24 cellular contexts compared by ENCODE assay signal in genomic region chr2:119473621-119474370, GRCh38. TPM values are rescaled to one million over a fixed set of nuclear protein-coding genes. Genes with fewer than 3 reads are reported as not detected.
A peak's percentile ranks its signal among the peaks of the same experiment; 100 is the strongest.
DNase-seq lines count a peak whose midpoint lies in the region; ATAC-seq, FAIRE-seq and TF ChIP-seq lines count a peak whose summit lies in the region.
"Had no signal": no experiment of that assay in that cellular context is flagged by ENCODE, and none has a peak within 500 bp of the region (broad histone marks: within the 10 kb centered on the region; RNA-seq: fewer than 3 reads in every experiment).

No MANE protein-coding gene starts in this region.

- H3K27me3 Mint-ChIP-seq in activated CD4-positive, alpha-beta T cell treated with anti-CD3 and anti-CD28 coated beads, Interleukin-2, amount 10 ng/mL, durations not matched to agents 7 days and 5 days = no peaks in the 10 kb centered on the region
- peaks cover 9% of the 10 kb centered on the region for H3K27me3 Mint-ChIP-seq in activated T-cell treated with anti-CD3 and anti-CD28 coated beads, Interleukin-2, amount 50 U/mL, for 4 hours (ENCODE audit: low read depth)

- H2AK5ac ChIP-seq in neuronal stem cell (ENCODE audit: low read depth, low read length) = peak overlapping the region; percentile 6

- H3K18ac ChIP-seq in neuronal stem cell (ENCODE audit: low read length) = peak overlapping the region; percentile 72

- intact Hi-C loops in HepG2 (cut with micrococcal nuclease; ENCODE audit: unreplicated experiment) (no loop called here), right lobe of liver (cut with DNase I) (no loop called here)

- H3K9ac ChIP-seq in HepG2 (ENCODE audit: insufficient read depth, low read depth, low read length) = no peak overlapping the region
- H3K9ac ChIP-seq in neuronal stem cell (ENCODE audit: low read depth, low read length, poor library complexity) = no peak overlapping the region

- H3K36me3 ChIP-seq in HepG2 (replicated peaks in 1 of 2; ENCODE audit: control insufficient read depth in 1 of 2, insufficient read depth in 2 of 2, low read length in 2 of 2) = no peaks in the 10 kb centered on the region
- no peaks in the 10 kb centered on the region for H3K36me3 ChIP-seq in right lobe of liver
- no peaks in the 10 kb centered on the region for H3K36me3 ChIP-seq in neuronal stem cell (replicated peaks in 1 of 2; ENCODE audit: control insufficient read depth in 2 of 2, insufficient read depth in 2 of 2, low read length in 2 of 2)

- H3K4me2 ChIP-seq in HepG2 (ENCODE audit: low read depth, low read length) = no peak overlapping the region
- H3K4me2 ChIP-seq in neuronal stem cell (ENCODE audit: insufficient read depth, low read length, poor library complexity, severe bottlenecking) = no peak overlapping the region

- H4K91ac ChIP-seq in neuronal stem cell (ENCODE audit: low read depth, low read length, poor library complexity) = no peak overlapping the region

- H3K9me3 ChIP-seq in HepG2 (ENCODE audit: low read length) (no peaks in the 10 kb centered on the region), right lobe of liver (no peaks in the 10 kb centered on the region), neuronal stem cell (replicated peaks in 1 of 2; ENCODE audit: control insufficient read depth in 2 of 2, insufficient read depth in 1 of 2, low read depth in 1 of 2, low read length in 2 of 2) (no peaks in the 10 kb centered on the region)

- H3K27me3 ChIP-seq in HepG2 (ENCODE audit: control insufficient read depth in 1 of 2, insufficient read depth in 2 of 2, low read length in 2 of 2) = peaks cover 4 to 62% of the 10 kb centered on the region in 2 experiments; a peak in 3 of 5 replicates
- no peaks in the 10 kb centered on the region for H3K27me3 ChIP-seq in right lobe of liver
- peaks cover 0 to 13% (median 0%) of the 10 kb centered on the region in 3 experiments for H3K27me3 ChIP-seq in neuronal stem cell (ENCODE audit: control insufficient read depth in 3 of 3, insufficient read depth in 3 of 3, low read depth in 1 of 3, low read length in 3 of 3)

- peak overlapping the region; percentile 11 for H3K27ac Mint-ChIP-seq in activated CD4-positive, alpha-beta T cell treated with anti-CD3 and anti-CD28 coated beads, Interleukin-2, amount 10 ng/mL, durations not matched to agents 7 days and 5 days
- H3K27ac Mint-ChIP-seq: CD8-positive, alpha-beta T cell; HFFc6 had no signal

- no peak for TF ChIP-seq POLR2A in HepG2 (IDR thresholded peaks at IDR 0.05; ENCODE audit: insufficient read depth in 1 of 2, low read depth in 2 of 2, low read length in 2 of 2)
- TF ChIP-seq POLR2A in right lobe of liver (IDR thresholded peaks at IDR 0.05) = no peak

- H3K23ac ChIP-seq in neuronal stem cell (ENCODE audit: low read depth, low read length, poor library complexity) = no peak overlapping the region

- no peak for TF ChIP-seq RAD21 in HepG2 (CRISPR knock-in tag; IDR thresholded peaks at IDR 0.05)

- H4K20me1 ChIP-seq in HepG2 (ENCODE audit: insufficient read depth, low read length) = no peaks in the 10 kb centered on the region

- POLR2A ChIA-PET in activated CD4-positive, alpha-beta T cell treated with anti-CD3 and anti-CD28 coated beads, Interleukin-2, amount 10 ng/mL, durations not matched to agents 7 days and 5 days (lab: Charles Lee) = no interaction called here
- POLR2A ChIA-PET in HepG2 (lab: Yijun Ruan, JAX) = no interaction called here

- no peak overlapping the region for H3K4ac ChIP-seq in neuronal stem cell (ENCODE audit: low read length)

- no peak for TF ChIP-seq CTCF in HepG2 (CRISPR knock-in tag; IDR thresholded peaks at IDR 0.05)
- no peak for TF ChIP-seq CTCF in right lobe of liver (IDR thresholded peaks at IDR 0.05)

- H4K8ac ChIP-seq in neuronal stem cell (ENCODE audit: low read depth, low read length) = no peak overlapping the region

- H3K27ac ChIP-seq in HepG2 (ENCODE audit: extremely low read length, insufficient read depth, low read length) = no peak overlapping the region
- H3K27ac ChIP-seq in right lobe of liver = no peak overlapping the region
- no peak overlapping the region for H3K27ac ChIP-seq in neuronal stem cell (replicated peaks; ENCODE audit: low read length)
- H3K27ac ChIP-seq: 22Rv1 had no signal

- H2BK5ac ChIP-seq in neuronal stem cell (ENCODE audit: low read length) = peak overlapping the region; percentile 19

- no peak for DNase-seq in activated CD4-positive, alpha-beta T cell treated with anti-CD3 and anti-CD28 coated beads, Interleukin-2, amount 10 ng/mL, durations not matched to agents 7 days and 5 days
- no peak for DNase-seq in activated CD4-positive, alpha-beta T cell treated with anti-CD3 and anti-CD28 coated beads, Interleukin-2, amount 50 U/mL, for 1 hour
- DNase-seq in HepG2 (ENCODE audit: low spot score) (no peak), right lobe of liver (no peak), neuronal stem cell (ENCODE audit: low spot score) (no peak), urothelium cell line (ENCODE audit: low spot score) (no peak)
- no peak for DNase-seq in activated T-cell treated with anti-CD3 and anti-CD28 coated beads, Interleukin-2, amount 50 U/mL, for 4 hours
- DNase-seq: CD8-positive, alpha-beta T cell; COR-L47; DMS153; DMS79 treated with DMSO at 0.1 percent for 48 hours; EL; GOT3; HCEC 1CT; HFFc6 had no signal

- H2BK120ac ChIP-seq in neuronal stem cell (ENCODE audit: low read depth, low read length) = no peak overlapping the region

- CTCF ChIA-PET in activated CD4-positive, alpha-beta T cell treated with anti-CD3 and anti-CD28 coated beads, Interleukin-2, amount 10 ng/mL, durations not matched to agents 7 days and 5 days (lab: Charles Lee) = interaction anchor here (0.6 kb wide), 1 partner anchor 59 kb away, joined by 3 read pairs; no protein-coding TSS in a partner anchor
- CTCF ChIA-PET in HepG2 (lab: Yijun Ruan, JAX; ENCODE audit: low intra/inter-chr PET ratio, low total read pairs) = interaction anchor here (4.7 kb wide), 1 partner anchor 66 kb away, joined by 159 read pairs; no protein-coding TSS in a partner anchor

- in situ Hi-C loops in HepG2 (cut with HindIII; ENCODE audit: extremely low pct_ligation_motif_present, low pct_unique_long_range_greater_than_20kb) = loop anchor here (5.0 kb wide), 1 partner anchor 36 kb away; no protein-coding TSS in a partner anchor

- 38% methylated on average over 15 of the region's 16 CpGs for WGBS in HepG2 (ENCODE audit: low lambda C conversion rate)
- WGBS in right lobe of liver (ENCODE audit: insufficient coverage, low coverage, low lambda C conversion rate, missing lambda C conversion rate) = no CpG with 5 or more reads among the region's 16 CpGs
- no CpG with 5 or more reads among the region's 16 CpGs for WGBS in neuronal stem cell (ENCODE audit: extremely low coverage in 2 of 2, insufficient read length in 2 of 2, insufficient replicate concordance in 1 of 2), 2 donors

- H3K14ac ChIP-seq in neuronal stem cell (ENCODE audit: low read length) = no peak overlapping the region

- no peak for TF ChIP-seq EP300 in HepG2 (IDR thresholded peaks at IDR 0.05; ENCODE audit: low read depth in 2 of 2, low read length in 2 of 2)
- no peak for TF ChIP-seq EP300 in HepG2 (CRISPR knock-in tag; IDR thresholded peaks at IDR 0.05; ENCODE audit: borderline replicate concordance)

- H3K9me3 Mint-ChIP-seq in activated CD4-positive, alpha-beta T cell treated with anti-CD3 and anti-CD28 coated beads, Interleukin-2, amount 10 ng/mL, durations not matched to agents 7 days and 5 days = no peaks in the 10 kb centered on the region
- H3K9me3 Mint-ChIP-seq in activated T-cell treated with anti-CD3 and anti-CD28 coated beads, Interleukin-2, amount 50 U/mL, for 4 hours = no peaks in the 10 kb centered on the region
- H3K9me3 Mint-ChIP-seq: CD14-positive monocyte; CD8-positive, alpha-beta T cell; HFFc6 had no signal

- ATAC-seq in HepG2 (no peak), right lobe of liver (no peak), GM21360 (IDR thresholded peaks at IDR 0.05; ENCODE audit: unreplicated experiment) (no peak)
- ATAC-seq in activated T-cell treated with anti-CD3 and anti-CD28 coated beads, Interleukin-2, amount 50 U/mL, for 4 hours = no peak
- ATAC-seq: CD8-positive, alpha-beta T cell had no signal

- no peaks in the 10 kb centered on the region for H3K4me1 Mint-ChIP-seq in activated CD4-positive, alpha-beta T cell treated with anti-CD3 and anti-CD28 coated beads, Interleukin-2, amount 10 ng/mL, durations not matched to agents 7 days and 5 days
- H3K4me1 Mint-ChIP-seq in activated T-cell treated with anti-CD3 and anti-CD28 coated beads, Interleukin-2, amount 50 U/mL, for 4 hours (ENCODE audit: low read depth) = no peaks in the 10 kb centered on the region

- H3K36me3 Mint-ChIP-seq in activated CD4-positive, alpha-beta T cell treated with anti-CD3 and anti-CD28 coated beads, Interleukin-2, amount 10 ng/mL, durations not matched to agents 7 days and 5 days (ENCODE audit: low read depth) = no peaks in the 10 kb centered on the region
- H3K36me3 Mint-ChIP-seq in activated T-cell treated with anti-CD3 and anti-CD28 coated beads, Interleukin-2, amount 50 U/mL, for 4 hours (ENCODE audit: insufficient read depth) = no peaks in the 10 kb centered on the region
- H3K36me3 Mint-ChIP-seq: CD14-positive monocyte; CD8-positive, alpha-beta T cell had no signal

- H3K4me1 ChIP-seq in HepG2 (ENCODE audit: insufficient read depth, low read length) (peaks cover 48% of the 10 kb centered on the region), right lobe of liver (peaks cover 0 to 8% (median 0%) of the 10 kb centered on the region in 4 donors), neuronal stem cell (ENCODE audit: control insufficient read depth in 2 of 2, insufficient read depth in 1 of 2, low read depth in 1 of 2, low read length in 2 of 2) (peaks cover 0 to 6% of the 10 kb centered on the region in 2 donors)

- H2BK12ac ChIP-seq in neuronal stem cell (ENCODE audit: low read length) = no peak overlapping the region

- H3K4me3 Mint-ChIP-seq in activated CD4-positive, alpha-beta T cell treated with anti-CD3 and anti-CD28 coated beads, Interleukin-2, amount 10 ng/mL, durations not matched to agents 7 days and 5 days = no peak overlapping the region
- no peak overlapping the region for H3K4me3 Mint-ChIP-seq in activated T-cell treated with anti-CD3 and anti-CD28 coated beads, Interleukin-2, amount 50 U/mL, for 4 hours
- H3K4me3 Mint-ChIP-seq: CD14-positive monocyte; CD8-positive, alpha-beta T cell; HFFc6 had no signal

- no peak for FAIRE-seq in HepG2 (lab: Jason Lieb, UNC)
- peak; percentile 56 for FAIRE-seq in urothelium cell line (lab: Jason Lieb, UNC)
- FAIRE-seq: D721Med, G401.6, GM12891, HTR-8/SVneo had no signal

- no peak overlapping the region for H2BK15ac ChIP-seq in neuronal stem cell (ENCODE audit: low read length)

- BruUV-seq in HepG2 (replicated peaks; lab: Mats Ljungman, UMichigan) = no TSS peak

- H2AFZ ChIP-seq in HepG2 (ENCODE audit: low read length) = no peak overlapping the region
- no peak overlapping the region for H2AFZ ChIP-seq in neuronal stem cell (ENCODE audit: low read length)

- H3K79me1 ChIP-seq in neuronal stem cell (ENCODE audit: low read depth, low read length) = no peaks in the 10 kb centered on the region

- H3K79me2 ChIP-seq in HepG2 (ENCODE audit: insufficient read depth, low read length) = no peaks in the 10 kb centered on the region

- H3K4me3 ChIP-seq in HepG2 (replicated peaks in 1 of 3; ENCODE audit: insufficient read depth in 1 of 3, low read depth in 2 of 3, low read length in 3 of 3) (no peak overlapping the region), right lobe of liver (no peak overlapping the region), neuronal stem cell (ENCODE audit: low read length in 2 of 2) (no peak overlapping the region)

RNA-seq across cellular contexts. Expression of gene TMEM37, which starts 42.1 kb away (rescaled TPM):
- total RNA-seq in activated CD4-positive, alpha-beta T cell treated with anti-CD3 and anti-CD28 coated beads, Interleukin-2, amount 10 ng/mL, durations not matched to agents 7 days and 5 days = not detected
- total RNA-seq in HepG2 (2016; rRNA removed; fragmentation: Illumina TruSeq; extraction: Trizol) (23.7 and 37.7 TPM in 2 replicates), right lobe of liver (10 to 100 TPM; 37.3 to 96.6 (median 73.5) TPM)
- total RNA-seq in HepG2 (2016; cell fraction: cytosol; rRNA removed; fragmentation: Illumina TruSeq; extraction: Trizol; ENCODE audit: low read depth) = 28.9 and 37.4 TPM in 2 replicates
- 22.3 and 38.3 TPM in 2 replicates for total RNA-seq in HepG2 (2016; cell fraction: insoluble cytoplasmic fraction; rRNA removed; fragmentation: Illumina TruSeq; extraction: Trizol)
- total RNA-seq in HepG2 (2016; cell fraction: membrane; rRNA removed; fragmentation: Illumina TruSeq; extraction: Trizol) = 42.2 and 48.4 TPM in 2 replicates
- total RNA-seq in HepG2 (2016; cell fraction: nucleus; rRNA removed; fragmentation: Illumina TruSeq; extraction: Trizol) = 34.2 and 36.8 TPM in 2 replicates
- polyA plus RNA-seq in HepG2 (2011; rRNA removed) = 115 and 141 TPM in 2 replicates
- polyA plus RNA-seq in HepG2 (2011; cell fraction: cytosol; rRNA removed) = 117 and 121 TPM in 2 replicates
- 112 and 119 TPM in 2 replicates for polyA plus RNA-seq in HepG2 (2011; cell fraction: nucleus; rRNA removed)
- 79.4 and 99.6 TPM in 2 replicates for polyA plus RNA-seq in HepG2 (2012)
- polyA plus RNA-seq in HepG2 (2016; cell fraction: cytosol; fragmentation: Illumina TruSeq; extraction: Trizol; ENCODE audit: low read depth) = 35.8 and 51.6 TPM in 2 replicates
- polyA plus RNA-seq in HepG2 (2016; cell fraction: insoluble cytoplasmic fraction; fragmentation: Illumina TruSeq; extraction: Trizol; ENCODE audit: low read depth) = 29.9 and 33.6 TPM in 2 replicates
- 42.8 and 53.0 TPM in 2 replicates for polyA plus RNA-seq in HepG2 (2016; cell fraction: membrane; fragmentation: Illumina TruSeq; extraction: Trizol; ENCODE audit: low read depth)
- 58.5 and 61.9 TPM in 2 replicates for polyA plus RNA-seq in HepG2 (2016; cell fraction: nucleus; fragmentation: Illumina TruSeq; extraction: Trizol; ENCODE audit: insufficient read depth, low read depth)
- polyA minus RNA-seq in HepG2 (2011; rRNA and poly(A)+ RNA removed; ENCODE audit: low replicate concordance) = 8.6 and 130 TPM in 2 replicates
- 23.8 and 26.3 TPM in 2 replicates for polyA minus RNA-seq in HepG2 (2011; cell fraction: cytosol; rRNA and poly(A)+ RNA removed)
- polyA minus RNA-seq in HepG2 (2011; cell fraction: nucleus; rRNA and poly(A)+ RNA removed) = 72.6 and 73.7 TPM in 2 replicates
- 0.71 TPM for polyA plus RNA-seq in neuronal stem cell (2013, experiment 1 of 2)
- 0.58 TPM for polyA plus RNA-seq in neuronal stem cell (2013, experiment 2 of 2)
- under 1 TPM in 2 of 3 donors, not detected in 1; 0.11 to 0.27 TPM for total RNA-seq in activated T-cell treated with anti-CD3 and anti-CD28 coated beads, Interleukin-2, amount 50 U/mL, for 4 hours
- total RNA-seq: CD8-positive, alpha-beta T cell; HFFc6 had no signal
- polyA plus RNA-seq: CD14-positive monocyte had no signal

RNA-seq across cellular contexts. Expression of gene SCTR, which starts 50.5 kb away (rescaled TPM):
- not detected for total RNA-seq in activated CD4-positive, alpha-beta T cell treated with anti-CD3 and anti-CD28 coated beads, Interleukin-2, amount 10 ng/mL, durations not matched to agents 7 days and 5 days
- not detected in 2 replicates for total RNA-seq in HepG2 (2016; rRNA removed; fragmentation: Illumina TruSeq; extraction: Trizol)
- total RNA-seq in HepG2 (2016; cell fraction: cytosol; rRNA removed; fragmentation: Illumina TruSeq; extraction: Trizol; ENCODE audit: low read depth) = not detected in 2 replicates
- total RNA-seq in HepG2 (2016; cell fraction: insoluble cytoplasmic fraction; rRNA removed; fragmentation: Illumina TruSeq; extraction: Trizol) = not detected in 2 replicates
- total RNA-seq in HepG2 (2016; cell fraction: membrane; rRNA removed; fragmentation: Illumina TruSeq; extraction: Trizol) = not detected in 2 replicates
- total RNA-seq in HepG2 (2016; cell fraction: nucleus; rRNA removed; fragmentation: Illumina TruSeq; extraction: Trizol) = not detected in 2 replicates
- not detected in 2 replicates for polyA plus RNA-seq in HepG2 (2011; rRNA removed)
- not detected in 2 replicates for polyA plus RNA-seq in HepG2 (2011; cell fraction: cytosol; rRNA removed)
- not detected in 2 replicates for polyA plus RNA-seq in HepG2 (2011; cell fraction: nucleus; rRNA removed)
- 2.8 and 3.7 TPM in 2 replicates for polyA plus RNA-seq in HepG2 (2012)
- not detected in 2 replicates for polyA plus RNA-seq in HepG2 (2016; cell fraction: cytosol; fragmentation: Illumina TruSeq; extraction: Trizol; ENCODE audit: low read depth)
- polyA plus RNA-seq in HepG2 (2016; cell fraction: insoluble cytoplasmic fraction; fragmentation: Illumina TruSeq; extraction: Trizol; ENCODE audit: low read depth) = not detected in 2 replicates
- polyA plus RNA-seq in HepG2 (2016; cell fraction: membrane; fragmentation: Illumina TruSeq; extraction: Trizol; ENCODE audit: low read depth) = not detected in 2 replicates
- polyA plus RNA-seq in HepG2 (2016; cell fraction: nucleus; fragmentation: Illumina TruSeq; extraction: Trizol; ENCODE audit: insufficient read depth, low read depth) = not detected in 2 replicates
- not detected in 2 replicates for polyA minus RNA-seq in HepG2 (2011; rRNA and poly(A)+ RNA removed; ENCODE audit: low replicate concordance)
- not detected in 2 replicates for polyA minus RNA-seq in HepG2 (2011; cell fraction: cytosol; rRNA and poly(A)+ RNA removed)
- polyA minus RNA-seq in HepG2 (2011; cell fraction: nucleus; rRNA and poly(A)+ RNA removed) = not detected in 2 replicates
- under 1 TPM in 4 of 6 experiments, not detected in 2; 0.12 to 0.38 (median 0.35) TPM for total RNA-seq in right lobe of liver
- not detected for polyA plus RNA-seq in neuronal stem cell (2013, experiment 1 of 2)
- not detected for polyA plus RNA-seq in neuronal stem cell (2013, experiment 2 of 2)
- not detected for total RNA-seq in activated T-cell treated with anti-CD3 and anti-CD28 coated beads, Interleukin-2, amount 50 U/mL, for 4 hours
- total RNA-seq: A673; CD8-positive, alpha-beta T cell; HFFc6 had no signal
- polyA plus RNA-seq: BJ, CD14-positive monocyte had no signal

Comparison
In these comparisons a context has a peak if more than half of its experiments do, and no peak if none do; other contexts are left out.
1. RNA of gene TMEM37, which starts 42.1 kb away (total RNA-seq): 37.3 to 96.6 TPM in right lobe of liver and 22.3 to 48.4 TPM in HepG2; 0.11 to 0.27 TPM in activated T-cell treated with anti-CD3 and anti-CD28 coated beads, Interleukin-2, amount 50 U/mL, for 4 hours and not detected in activated CD4-positive, alpha-beta T cell treated with anti-CD3 and anti-CD28 coated beads, Interleukin-2, amount 10 ng/mL, durations not matched to agents 7 days and 5 days; every median in the first group is over 10 times any median in the second.